24 cellular contexts compared by ENCODE assay signal in the genomic region with DNA sequence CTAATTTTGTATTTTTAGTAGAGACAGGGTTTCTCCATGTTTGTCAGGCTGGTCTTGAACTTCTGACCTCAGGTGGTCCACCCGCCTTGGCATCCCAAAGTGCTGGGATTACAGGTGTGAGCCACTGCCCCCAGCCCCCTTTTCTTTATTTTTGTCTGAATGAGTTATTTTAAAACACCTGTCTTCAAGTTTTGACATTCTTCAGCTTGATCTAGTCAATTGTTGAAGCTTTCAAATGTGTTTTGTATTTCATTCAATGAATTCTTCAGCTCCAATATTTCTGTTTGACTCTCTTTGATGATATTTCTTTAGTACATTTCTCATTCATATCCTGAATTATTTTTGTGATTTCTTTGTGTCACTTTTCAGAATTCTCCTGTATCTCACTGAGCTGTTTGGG.
"Had no signal": no experiment of that assay in that cellular context is flagged by ENCODE, and none has a peak within 500 bp of the region (broad histone marks: within the 10 kb centered on the region; RNA-seq: fewer than 3 reads in every experiment).

No MANE protein-coding gene starts in this region.

- H3K4me2 ChIP-seq: KMS-11, PC-9 had no signal

- DNase-seq: MV-4-11, NCI-H1048, NCI-H1105 treated with DMSO at 0.1 percent for 48 hours, NCI-H1417 treated with DMSO at 0.1 percent for 48 hours, NCI-H146, NCI-H1694 treated with DMSO at 0.1 percent for 48 hours, NCI-H2081, NCI-H2107, NCI-H345, NCI-H446 treated with DMSO at 0.1 percent for 48 hours, NCI-H510A treated with DMSO at 0.1 percent for 48 hours, NCI-H526, NCI-H774, PC-9, Peyer's patch, SHP77 treated with DMSO at 0.1 percent for 48 hours, SJCRH30, T-helper 1 cell, T-helper 17 cell had no signal

- H3K4me1 ChIP-seq: Peyer's patch had no signal

- FAIRE-seq: K562 had no signal

- H3K4me3 ChIP-seq: K562, PC-9, Peyer's patch, SJCRH30 had no signal

- H3K4me1 Mint-ChIP-seq: IgD-negative memory B cell, T-helper 17 cell had no signal

- ATAC-seq: K562, Right ventricle myocardium inferior, SK-N-SH treated with all-trans-retinoic acid at 6 μM for 48 hours, T-helper 17 cell had no signal

- H3K27ac ChIP-seq: KMS-11, PC-9, Peyer's patch, SJCRH30 had no signal

- H3K36me3 ChIP-seq: Peyer's patch, SJCRH30 had no signal

- H3K36me3 Mint-ChIP-seq: IgD-negative memory B cell had no signal

- H3K27me3 ChIP-seq: Peyer's patch, SJCRH30 had no signal

- H3K9ac ChIP-seq: KMS-11 had no signal

- H3K27ac Mint-ChIP-seq: IgD-negative memory B cell, T-helper 17 cell had no signal

- H3K9me3 ChIP-seq: SJCRH30 had no signal

- H2AFZ ChIP-seq: PC-9 had no signal

- H3K4me3 Mint-ChIP-seq: IgD-negative memory B cell, T-helper 17 cell had no signal
